In genomic region chr20:55216525-55217242, GRCh38 we compare ENCODE assay signal across 16 cellular contexts.
DNase-seq lines count a peak whose midpoint lies in the region; ATAC-seq and TF ChIP-seq lines count a peak whose summit lies in the region.
"Had no signal": no experiment of that assay in that cellular context is flagged by ENCODE, and none has a peak within 500 bp of the region (broad histone marks: within the 10 kb centered on the region; RNA-seq: fewer than 3 reads in every experiment).

No MANE protein-coding gene starts in this region.

- no peak overlapping the region for H3K4me3 Mint-ChIP-seq in activated naive CD8-positive, alpha-beta T cell treated with anti-CD3 and anti-CD28 coated beads, Interleukin-2, amount 50 U/mL, for 24 hours
- H3K4me3 Mint-ChIP-seq: CD14-positive monocyte had no signal

- H3K4me1 Mint-ChIP-seq in activated naive CD8-positive, alpha-beta T cell treated with anti-CD3 and anti-CD28 coated beads, Interleukin-2, amount 50 U/mL, for 24 hours, result no peaks in the 10 kb centered on the region
- H3K4me1 Mint-ChIP-seq: CD14-positive monocyte had no signal

- H3K36me3 Mint-ChIP-seq in activated naive CD8-positive, alpha-beta T cell treated with anti-CD3 and anti-CD28 coated beads, Interleukin-2, amount 50 U/mL, for 24 hours (ENCODE audit: low read depth), result no peaks in the 10 kb centered on the region
- H3K36me3 Mint-ChIP-seq: CD14-positive monocyte had no signal

- peaks cover 26% of the 10 kb centered on the region for H3K9me3 Mint-ChIP-seq in activated naive CD8-positive, alpha-beta T cell treated with anti-CD3 and anti-CD28 coated beads, Interleukin-2, amount 50 U/mL, for 24 hours

- CTCF ChIA-PET in RWPE1 (lab: Yijun Ruan, JAX), result interaction anchor here (0.6 kb wide), 1 partner anchor 225 kb away, joined by 3 read pairs; no protein-coding TSS in a partner anchor

- POLR2A ChIA-PET in RWPE1 (lab: Yijun Ruan, JAX; ENCODE audit: low non-redundant PET), result no interaction called here

- ATAC-seq in activated naive CD8-positive, alpha-beta T cell treated with anti-CD3 and anti-CD28 coated beads, Interleukin-2, amount 50 U/mL, for 24 hours, result no peak
- no peak for ATAC-seq in HG03460 (IDR thresholded peaks at IDR 0.05; ENCODE audit: unreplicated experiment)
- ATAC-seq: HCT116 had no signal

- no peak overlapping the region for H3K4me3 ChIP-seq in fibroblast of mammary gland (ENCODE audit: control insufficient read depth, low read depth, low read length)

- H3K27ac Mint-ChIP-seq in activated naive CD8-positive, alpha-beta T cell treated with anti-CD3 and anti-CD28 coated beads, Interleukin-2, amount 50 U/mL, for 24 hours, result no peak overlapping the region
- H3K27ac Mint-ChIP-seq: CD14-positive monocyte had no signal

- H3K27ac ChIP-seq in RWPE1, result no peak overlapping the region

- no peaks in the 10 kb centered on the region for H3K27me3 Mint-ChIP-seq in activated naive CD8-positive, alpha-beta T cell treated with anti-CD3 and anti-CD28 coated beads, Interleukin-2, amount 50 U/mL, for 24 hours

- DNase-seq in A172 (ENCODE audit: low spot score) (peak; percentile 33), HT1080 (ENCODE audit: low read depth) (peak; percentile 78), RWPE1 (ENCODE audit: low spot score) (peak; percentile 41), fibroblast of mammary gland (ENCODE audit: low read depth) (peak; percentile 70), NCI-H526 (lab: John Stamatoyannopoulos, UW) (no peak), amygdala (lab: John Stamatoyannopoulos, UW) (no peak)
- DNase-seq in activated naive CD8-positive, alpha-beta T cell treated with anti-CD3 and anti-CD28 coated beads, Interleukin-2, amount 50 U/mL, for 24 hours, result no peak
- DNase-seq: Caco-2, DMS53, KG1, NCI-H1092 treated with DMSO at 0.1 percent for 48 hours, NCI-H524, SHP77 treated with DMSO at 0.1 percent for 48 hours had no signal

- no peak for TF ChIP-seq CTCF in RWPE1 (conservative IDR thresholded peaks at IDR 0.05; ENCODE audit: low read depth)
- TF ChIP-seq CTCF in fibroblast of mammary gland (conservative IDR thresholded peaks at IDR 0.05; ENCODE audit: control insufficient read depth, insufficient read depth, low read depth, low read length), result no peak

Comparison
In these comparisons a context has a peak if more than half of its experiments do, and no peak if none do; other contexts are left out.
1. DNase-seq: peak in A172 (single experiment), HT1080 (single experiment), RWPE1 (single experiment) and fibroblast of mammary gland (single experiment); none in NCI-H526 (0 of 2), activated naive CD8-positive, alpha-beta T cell treated with anti-CD3 and anti-CD28 coated beads, Interleukin-2, amount 50 U/mL, for 24 hours (single experiment) and amygdala (0 of 56).